In genomic region chr1:83815348-83815747, GRCh38 we compare ENCODE assay signal across 20 cellular contexts.
DNase-seq lines count a peak whose midpoint lies in the region; ATAC-seq and TF ChIP-seq lines count a peak whose summit lies in the region.
"Had no signal": no experiment of that assay in that cellular context is flagged by ENCODE, and none has a peak within 500 bp of the region (broad histone marks: within the 10 kb centered on the region; RNA-seq: fewer than 3 reads in every experiment).

No MANE protein-coding gene starts in this region.

- no peak for TF ChIP-seq POLR2A in esophagus muscularis mucosa (IDR thresholded peaks at IDR 0.05; ENCODE audit: low read depth)

- no peak for ATAC-seq in T-helper 17 cell
- ATAC-seq: activated T-cell treated with anti-CD3 and anti-CD28 coated beads, Interleukin-2, amount 50 U/mL, for 72 hours; left colon; stimulated activated naive CD8-positive, alpha-beta T cell treated with anti-CD3 and anti-CD28 coated beads, Interleukin-15, amount 100 ng/mL, for 72 hours had no signal

- POLR2A ChIA-PET in HEK293T (lab: Yijun Ruan, JAX) = no interaction called here

- no peaks in the 10 kb centered on the region for H3K27me3 Mint-ChIP-seq in T-helper 17 cell
- H3K27me3 Mint-ChIP-seq: activated CD4-positive, alpha-beta memory T cell treated with anti-CD3 and anti-CD28 coated beads for 36 hours; B cell; stimulated activated naive CD8-positive, alpha-beta T cell treated with anti-CD3 and anti-CD28 coated beads, Interleukin-15, amount 100 ng/mL, for 72 hours had no signal

- WGBS in esophagus muscularis mucosa = 41% methylated on average over 1 of the region's 1 CpG

- H3K4me1 Mint-ChIP-seq in T-helper 17 cell = no peaks in the 10 kb centered on the region
- H3K4me1 Mint-ChIP-seq: stimulated activated naive CD8-positive, alpha-beta T cell treated with anti-CD3 and anti-CD28 coated beads, Interleukin-15, amount 100 ng/mL, for 72 hours had no signal

- no peak for TF ChIP-seq EP300 in esophagus muscularis mucosa (IDR thresholded peaks at IDR 0.05)

- intact Hi-C loops in esophagus muscularis mucosa (cut with DNase I) = no loop called here

- no peaks in the 10 kb centered on the region for H3K9me3 ChIP-seq in T-helper 17 cell (ENCODE audit: control insufficient read depth, low read length, poor library complexity, severe bottlenecking)
- H3K9me3 ChIP-seq in esophagus muscularis mucosa = no peaks in the 10 kb centered on the region
- H3K9me3 ChIP-seq: SJSA1 had no signal

- no peak for TF ChIP-seq CTCF in AG09309 (IDR thresholded peaks at IDR 0.05; ENCODE audit: control insufficient read depth, insufficient read depth, low read depth, low read length, missing control alignments)
- no peak for TF ChIP-seq CTCF in fibroblast of villous mesenchyme (IDR thresholded peaks at IDR 0.05; ENCODE audit: insufficient read depth, low read depth, low read length)
- no peak for TF ChIP-seq CTCF in esophagus muscularis mucosa (IDR thresholded peaks at IDR 0.05)

- DNase-seq in AG09309 (ENCODE audit: low read depth) (peak; percentile 85), G401 (ENCODE audit: low spot score) (peak; percentile 4), amniotic epithelial cell (ENCODE audit: low read depth) (peak; percentile 20), fibroblast of villous mesenchyme (ENCODE audit: low read depth) (peak; percentile 52), T-helper 17 cell (no peak), kidney tubule cell (ENCODE audit: low spot score) (no peak), esophagus muscularis mucosa (ENCODE audit: extremely low spot score) (no peak), HEK293T (ENCODE audit: extremely low spot score) (no peak)
- DNase-seq: activated CD4-positive, alpha-beta memory T cell treated with anti-CD3 and anti-CD28 coated beads for 36 hours; activated T-cell treated with anti-CD3 and anti-CD28 coated beads, Interleukin-2, amount 50 U/mL, for 72 hours; hippocampal formation; left colon; NCI-H1436 treated with DMSO at 0.1 percent for 48 hours; stimulated activated CD4-positive, alpha-beta T cell treated with anti-CD3 and anti-CD28 coated beads, Interleukin-12 subunit alpha, Interleukin-12 subunit beta, amount 100 ng/mL, for 4 hours; stimulated activated naive CD8-positive, alpha-beta T cell treated with anti-CD3 and anti-CD28 coated beads, Interleukin-15, amount 100 ng/mL, for 72 hours had no signal

- no peak overlapping the region for H3K27ac Mint-ChIP-seq in T-helper 17 cell
- H3K27ac Mint-ChIP-seq: activated CD4-positive, alpha-beta memory T cell treated with anti-CD3 and anti-CD28 coated beads for 36 hours; activated T-cell treated with anti-CD3 and anti-CD28 coated beads, Interleukin-2, amount 50 U/mL, for 72 hours; B cell; stimulated activated naive CD8-positive, alpha-beta T cell treated with anti-CD3 and anti-CD28 coated beads, Interleukin-15, amount 100 ng/mL, for 72 hours had no signal

- no peak overlapping the region for H3K4me3 Mint-ChIP-seq in T-helper 17 cell
- H3K4me3 Mint-ChIP-seq: activated CD4-positive, alpha-beta memory T cell treated with anti-CD3 and anti-CD28 coated beads for 36 hours; activated T-cell treated with anti-CD3 and anti-CD28 coated beads, Interleukin-2, amount 50 U/mL, for 72 hours; B cell; stimulated activated naive CD8-positive, alpha-beta T cell treated with anti-CD3 and anti-CD28 coated beads, Interleukin-15, amount 100 ng/mL, for 72 hours had no signal

- H3K27me3 ChIP-seq in esophagus muscularis mucosa = no peaks in the 10 kb centered on the region
- H3K27me3 ChIP-seq: SJSA1 had no signal

- CTCF ChIA-PET in HEK293T (lab: Yijun Ruan, JAX) = no interaction called here

- H3K4me1 ChIP-seq in esophagus muscularis mucosa = peaks cover 0 to 7% (median 3%) of the 10 kb centered on the region in 4 donors
- H3K4me1 ChIP-seq: parathyroid adenoma, SJSA1 had no signal

- H3K36me3 ChIP-seq in esophagus muscularis mucosa = no peaks in the 10 kb centered on the region
- H3K36me3 ChIP-seq: SJSA1 had no signal

- H3K4me3 ChIP-seq in AG09309 (ENCODE audit: control insufficient read depth, low read depth, low read length) (no peak overlapping the region), fibroblast of villous mesenchyme (ENCODE audit: low read depth, low read length) (no peak overlapping the region), esophagus muscularis mucosa (no peak overlapping the region)
- H3K4me3 ChIP-seq: coronary artery, SJSA1 had no signal

- no peak overlapping the region for H3K27ac ChIP-seq in esophagus muscularis mucosa (replicated peaks in 1 of 4)
- H3K27ac ChIP-seq: coronary artery, epithelial cell of prostate, parathyroid adenoma, SJSA1 had no signal

- in situ Hi-C loops in G401 (cut with HindIII; ENCODE audit: low sequenced_read_pairs) = no loop called here

- H3K36me3 Mint-ChIP-seq in T-helper 17 cell (ENCODE audit: low read depth) = no peaks in the 10 kb centered on the region
- H3K36me3 Mint-ChIP-seq: activated CD4-positive, alpha-beta memory T cell treated with anti-CD3 and anti-CD28 coated beads for 36 hours had no signal

TF ChIP-seq in HEK293T, 16 proteins besides CTCF, POLR2A, EP300 and RAD21:
- TF ChIP-seq ELF4 (IDR thresholded peaks at IDR 0.05) = no peak
- no peak for TF ChIP-seq ARNT (IDR thresholded peaks at IDR 0.05)
- TF ChIP-seq PKNOX1 (IDR thresholded peaks at IDR 0.05) = no peak
- TF ChIP-seq FOXK2 (IDR thresholded peaks at IDR 0.05) = no peak
- no peak for TF ChIP-seq FOXA1 (IDR thresholded peaks at IDR 0.05)
- TF ChIP-seq L3MBTL2 (conservative IDR thresholded peaks at IDR 0.05) = no peak
- TF ChIP-seq SP1 (IDR thresholded peaks at IDR 0.05) = no peak
- no peak for TF ChIP-seq BHLHE40 (IDR thresholded peaks at IDR 0.05; ENCODE audit: borderline replicate concordance)
- no peak for TF ChIP-seq TARDBP (IDR thresholded peaks at IDR 0.05)
- TF ChIP-seq LEF1 (IDR thresholded peaks at IDR 0.05; ENCODE audit: borderline replicate concordance) = no peak
- TF ChIP-seq HDGF (IDR thresholded peaks at IDR 0.05; ENCODE audit: borderline replicate concordance) = no peak
- no peak for TF ChIP-seq FOXM1 (IDR thresholded peaks at IDR 0.05; ENCODE audit: borderline replicate concordance)
- no peak for TF ChIP-seq ZNF384 (IDR thresholded peaks at IDR 0.05)
- no peak for TF ChIP-seq SUZ12 (IDR thresholded peaks at IDR 0.05)
- no peak for TF ChIP-seq NFRKB (IDR thresholded peaks at IDR 0.05)
- no peak for TF ChIP-seq CTBP1 (IDR thresholded peaks at IDR 0.05; ENCODE audit: borderline replicate concordance)

Comparison
In these comparisons a context has a peak if more than half of its experiments do, and no peak if none do; other contexts are left out.
1. DNase-seq: peak in AG09309 (single experiment), G401 (single experiment), amniotic epithelial cell (single experiment) and fibroblast of villous mesenchyme (single experiment); none in T-helper 17 cell (0 of 3), kidney tubule cell (single experiment), esophagus muscularis mucosa (single experiment) and HEK293T (single experiment).